In the genomic region with DNA sequence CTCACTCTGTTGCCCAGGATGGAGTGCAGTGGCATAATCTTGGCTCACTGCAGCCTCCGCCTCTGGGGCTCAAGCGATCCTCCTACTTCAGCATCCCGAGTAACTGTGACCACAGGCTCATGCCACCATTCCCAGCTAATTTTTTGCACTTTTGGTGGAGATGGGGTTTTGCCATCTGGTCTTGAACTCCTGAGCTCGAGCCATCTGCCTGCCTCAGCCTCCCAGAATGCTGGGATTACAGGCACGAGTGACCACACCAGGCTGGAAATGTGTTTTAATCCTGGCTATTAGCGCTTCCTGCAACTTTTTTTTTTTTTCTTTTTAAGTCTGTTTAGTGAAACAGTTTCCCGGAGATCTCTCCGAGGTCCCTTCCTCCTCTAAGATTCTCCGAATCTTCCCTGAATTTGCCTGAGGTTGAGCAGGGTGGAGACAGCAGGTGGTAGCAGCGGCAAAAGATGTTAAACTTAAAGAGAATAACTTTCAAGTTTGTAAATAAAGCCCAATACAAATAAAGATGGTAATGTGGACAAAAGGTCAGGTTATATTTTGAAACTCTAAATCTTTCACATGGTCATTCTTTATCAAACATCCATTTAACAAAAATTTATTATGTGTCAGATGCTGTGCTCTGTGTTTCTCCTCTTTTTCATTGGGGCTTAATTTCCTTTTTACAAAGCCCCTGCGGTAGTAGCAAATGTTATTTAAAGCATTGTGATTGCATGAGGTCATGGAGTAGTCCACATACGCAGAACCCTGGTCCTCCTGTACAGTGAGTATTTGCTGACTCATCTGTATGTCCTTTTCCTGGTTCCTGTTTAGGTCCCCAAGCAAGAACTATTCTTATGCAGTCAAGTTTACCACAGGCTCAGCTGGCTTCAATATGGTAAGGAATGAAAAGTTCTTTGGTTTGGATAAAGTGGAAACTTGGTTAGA, we compare ENCODE assay signal across 8 cellular contexts.
DNase-seq lines count a peak whose midpoint lies in the region; ATAC-seq and TF ChIP-seq lines count a peak whose summit lies in the region.

No MANE protein-coding gene starts in this region.

- TF ChIP-seq CTCF in Caco-2 (IDR thresholded peaks at IDR 0.05; ENCODE audit: insufficient read depth in 1 of 2, low read depth in 1 of 2, low read length in 1 of 2, severe bottlenecking in 1 of 2, unreplicated experiment in 1 of 2) (no peak), lower lobe of right lung (IDR thresholded peaks at IDR 0.05) (no peak)
- TF ChIP-seq CTCF in CD8-positive, alpha-beta T cell (IDR thresholded peaks at IDR 0.05): no peak

- POLR2A ChIA-PET in Caco-2 (lab: Charles Lee): interaction anchor here (0.6 kb wide), 1 partner anchor 312 kb away, joined by 3 read pairs; no protein-coding TSS in a partner anchor
- POLR2A ChIA-PET in CD8-positive, alpha-beta T cell (lab: Charles Lee): no interaction called here

- no peaks in the 10 kb centered on the region for H3K9me3 Mint-ChIP-seq in Caco-2 (ENCODE audit: unreplicated experiment)
- no peaks in the 10 kb centered on the region for H3K9me3 Mint-ChIP-seq in dendritic cell treated with granulocyte-macrophage colony-stimulating factor and Interleukin-4, amounts not matched to agents 40 ng/mL and 50 ng/mL, for 4 days
- H3K9me3 Mint-ChIP-seq in CD8-positive, alpha-beta T cell: no peaks in the 10 kb centered on the region

- ATAC-seq in lower lobe of right lung (peak; percentile 85 to 87), HG03378 (IDR thresholded peaks at IDR 0.05; ENCODE audit: unreplicated experiment) (no peak)
- no peak for ATAC-seq in CD8-positive, alpha-beta T cell

- no peaks in the 10 kb centered on the region; the same call in 1 of the 2 replicates for H3K36me3 ChIP-seq in Caco-2 (ENCODE audit: control insufficient read depth, insufficient read depth, low read length)
- H3K36me3 ChIP-seq in lower lobe of right lung: peaks cover 6% of the 10 kb centered on the region
- no peaks in the 10 kb centered on the region for H3K36me3 ChIP-seq in CD8-positive, alpha-beta T cell (ENCODE audit: insufficient read depth, low read length)

- H3K4me3 ChIP-seq in Caco-2 (ENCODE audit: low read depth, low read length) (no peak overlapping the region), lower lobe of right lung (no peak overlapping the region)
- no peak overlapping the region for H3K4me3 ChIP-seq in CD8-positive, alpha-beta T cell (ENCODE audit: low read depth, low read length)

- CTCF ChIA-PET in Caco-2 (lab: Charles Lee): no interaction called here
- CTCF ChIA-PET in CD8-positive, alpha-beta T cell (lab: Charles Lee): no interaction called here

- no TSS peak for BruUV-seq in Caco-2 (replicated peaks; lab: Mats Ljungman, UMichigan)

- H3K27ac Mint-ChIP-seq in Caco-2 (ENCODE audit: unreplicated experiment): peak overlapping the region; percentile 81
- peak overlapping the region; percentile 59 for H3K27ac Mint-ChIP-seq in dendritic cell treated with granulocyte-macrophage colony-stimulating factor and Interleukin-4, amounts not matched to agents 40 ng/mL and 50 ng/mL, for 4 days
- no peak overlapping the region for H3K27ac Mint-ChIP-seq in CD8-positive, alpha-beta T cell

- intact Hi-C loops in Caco-2 (cut with micrococcal nuclease; ENCODE audit: unreplicated experiment): loop anchor here (5.0 kb wide), 1 partner anchor 119 kb away; a partner anchor contains a TSS
- intact Hi-C loops in dendritic cell treated with granulocyte-macrophage colony-stimulating factor and Interleukin-4, amounts not matched to agents 40 ng/mL and 50 ng/mL, for 4 days (cut with micrococcal nuclease): no loop called here
- intact Hi-C loops in lower lobe of right lung (cut with DNase I): no loop called here
- intact Hi-C loops in CD8-positive, alpha-beta T cell (cut with DNase I, micrococcal nuclease): no loop called here

- no peak overlapping the region for H3K4me3 Mint-ChIP-seq in Caco-2 (ENCODE audit: unreplicated experiment)
- no peak overlapping the region for H3K4me3 Mint-ChIP-seq in dendritic cell treated with granulocyte-macrophage colony-stimulating factor and Interleukin-4, amounts not matched to agents 40 ng/mL and 50 ng/mL, for 4 days
- H3K4me3 Mint-ChIP-seq in CD8-positive, alpha-beta T cell: no peak overlapping the region

- peak overlapping the region; percentile 63 for H3K27ac ChIP-seq in lower lobe of right lung
- no peak overlapping the region for H3K27ac ChIP-seq in CD8-positive, alpha-beta T cell (ENCODE audit: low read depth, low read length)

- H3K36me3 Mint-ChIP-seq in Caco-2 (ENCODE audit: insufficient read depth, unreplicated experiment): peaks cover 33% of the 10 kb centered on the region
- peaks cover 34% of the 10 kb centered on the region for H3K36me3 Mint-ChIP-seq in dendritic cell treated with granulocyte-macrophage colony-stimulating factor and Interleukin-4, amounts not matched to agents 40 ng/mL and 50 ng/mL, for 4 days (ENCODE audit: low read depth)
- no peaks in the 10 kb centered on the region for H3K36me3 Mint-ChIP-seq in CD8-positive, alpha-beta T cell

- H3K4me1 ChIP-seq in Caco-2: peaks cover 24% of the 10 kb centered on the region
- peaks cover 14% of the 10 kb centered on the region for H3K4me1 ChIP-seq in lower lobe of right lung
- no peaks in the 10 kb centered on the region for H3K4me1 ChIP-seq in CD8-positive, alpha-beta T cell (ENCODE audit: insufficient read depth, low read length)

- no peaks in the 10 kb centered on the region for H3K9me3 ChIP-seq in Caco-2
- H3K9me3 ChIP-seq in lower lobe of right lung: no peaks in the 10 kb centered on the region
- no peaks in the 10 kb centered on the region for H3K9me3 ChIP-seq in CD8-positive, alpha-beta T cell (ENCODE audit: low read length)

- H3K27me3 ChIP-seq in Caco-2 (replicated peaks; ENCODE audit: control insufficient read depth, insufficient read depth, low read length) (no peaks in the 10 kb centered on the region), lower lobe of right lung (ENCODE audit: low read depth) (no peaks in the 10 kb centered on the region)
- H3K27me3 ChIP-seq in CD8-positive, alpha-beta T cell (ENCODE audit: insufficient read depth, low read length): no peaks in the 10 kb centered on the region

- H3K27me3 Mint-ChIP-seq in Caco-2 (ENCODE audit: insufficient read depth, unreplicated experiment): no peaks in the 10 kb centered on the region
- H3K27me3 Mint-ChIP-seq in dendritic cell treated with granulocyte-macrophage colony-stimulating factor and Interleukin-4, amounts not matched to agents 40 ng/mL and 50 ng/mL, for 4 days: no peaks in the 10 kb centered on the region
- no peaks in the 10 kb centered on the region for H3K27me3 Mint-ChIP-seq in CD8-positive, alpha-beta T cell (ENCODE audit: low read depth)

- DNase-seq in Caco-2 (peak in 1 of 2 experiments; percentile 37), NCI-H510A (lab: John Stamatoyannopoulos, UW) (peak; percentile 50), lower lobe of right lung (no peak), NCI-H2196 (lab: John Stamatoyannopoulos, UW; ENCODE audit: unreplicated experiment) (no peak), SK-N-DZ (ENCODE audit: low spot score) (no peak)
- no peak for DNase-seq in CD8-positive, alpha-beta T cell

- H3K4me1 Mint-ChIP-seq in Caco-2 (ENCODE audit: low read depth, unreplicated experiment): peaks cover 20% of the 10 kb centered on the region
- peaks cover 18% of the 10 kb centered on the region for H3K4me1 Mint-ChIP-seq in dendritic cell treated with granulocyte-macrophage colony-stimulating factor and Interleukin-4, amounts not matched to agents 40 ng/mL and 50 ng/mL, for 4 days (ENCODE audit: low read depth)
- no peaks in the 10 kb centered on the region for H3K4me1 Mint-ChIP-seq in CD8-positive, alpha-beta T cell (ENCODE audit: low read depth)

Comparison
In these comparisons a context has a peak if more than half of its experiments do, and no peak if none do; other contexts are left out.
1. ATAC-seq: peak in lower lobe of right lung (2 of 2); none in HG03378 (single experiment) and CD8-positive, alpha-beta T cell (single experiment).